Comparison of ENCODE assay signal across 1 cellular context in genomic region chr22:38728899-38729796, GRCh38.
A peak's percentile ranks its signal among the peaks of the same experiment; 100 is the strongest.
TF ChIP-seq lines count a peak whose summit lies in the region.

No MANE protein-coding gene starts in this region.

TF ChIP-seq in HepG2, 621 proteins besides CTCF, POLR2A, EP300 and RAD21 (continued from another document and continues in another):
- TF ChIP-seq HNF1B (CRISPR knock-in tag; IDR thresholded peaks at IDR 0.05) (no peak), HNF4A (CRISPR knock-in tag; IDR thresholded peaks at IDR 0.05) (peak; percentile 87), ZNF354B (CRISPR knock-in tag; IDR thresholded peaks at IDR 0.05) (no peak), ETV5 (CRISPR knock-in tag; IDR thresholded peaks at IDR 0.05; ENCODE audit: borderline replicate concordance) (peak; percentile 58; the same call in 1 of the 2 replicates), U2AF2 (IDR thresholded peaks at IDR 0.05; ENCODE audit: low read depth, low read length) (no peak), SRF (IDR thresholded peaks at IDR 0.05; ENCODE audit: low read depth, low read length) (peak; percentile 69; the same call in 1 of the 2 replicates), SIN3B (IDR thresholded peaks at IDR 0.05; ENCODE audit: low read length) (no peak), NR1H2 (CRISPR knock-in tag; IDR thresholded peaks at IDR 0.05; ENCODE audit: borderline replicate concordance, low read depth) (no peak), SCMH1 (CRISPR knock-in tag; IDR thresholded peaks at IDR 0.05; ENCODE audit: borderline replicate concordance) (no peak), REL (CRISPR knock-in tag; conservative IDR thresholded peaks at IDR 0.05) (no peak), ZNF607 (CRISPR knock-in tag; IDR thresholded peaks at IDR 0.05; ENCODE audit: borderline replicate concordance) (no peak), ZNF616 (CRISPR knock-in tag; IDR thresholded peaks at IDR 0.05; ENCODE audit: low read depth) (0 out of 2 replicates have a peak, but pooled peaks have one; percentile 38), ZNF7 (CRISPR knock-in tag; IDR thresholded peaks at IDR 0.05) (no peak), ZBTB39 (CRISPR knock-in tag; IDR thresholded peaks at IDR 0.05) (no peak), ZUFSP (CRISPR knock-in tag; IDR thresholded peaks at IDR 0.05; ENCODE audit: borderline replicate concordance) (no peak), ZBTB38 (CRISPR knock-in tag; IDR thresholded peaks at IDR 0.05) (peak; percentile 40; the same call in 1 of the 2 replicates), ZNF10 (CRISPR knock-in tag; IDR thresholded peaks at IDR 0.05; ENCODE audit: borderline replicate concordance, low read depth) (no peak), ZMYM3 (CRISPR knock-in tag; IDR thresholded peaks at IDR 0.05) (no peak), ZNF501 (CRISPR knock-in tag; IDR thresholded peaks at IDR 0.05) (no peak), THAP9 (CRISPR knock-in tag; IDR thresholded peaks at IDR 0.05; ENCODE audit: borderline replicate concordance) (peak; percentile 17; the same call in 1 of the 2 replicates), ELF4 (CRISPR knock-in tag; IDR thresholded peaks at IDR 0.05; ENCODE audit: borderline replicate concordance) (no peak), ZNF746 (CRISPR knock-in tag; IDR thresholded peaks at IDR 0.05) (no peak), PHB2 (IDR thresholded peaks at IDR 0.05; ENCODE audit: partially characterized antibody) (no peak), PBX2 (CRISPR knock-in tag; IDR thresholded peaks at IDR 0.05) (no peak), PLRG1 (conservative IDR thresholded peaks at IDR 0.05) (no peak), ZNF740 (CRISPR knock-in tag; IDR thresholded peaks at IDR 0.05) (no peak), PHF5A (CRISPR knock-in tag; IDR thresholded peaks at IDR 0.05; ENCODE audit: low read depth, unreplicated experiment) (no peak), ZNF138 (CRISPR knock-in tag; IDR thresholded peaks at IDR 0.05; ENCODE audit: low read depth) (no peak), TEAD2 (CRISPR knock-in tag; IDR thresholded peaks at IDR 0.05) (no peak), SP5 (CRISPR knock-in tag; IDR thresholded peaks at IDR 0.05; ENCODE audit: borderline replicate concordance, low read depth) (peak; percentile 29; the same call in 1 of the 2 replicates), SAP130 (CRISPR knock-in tag; IDR thresholded peaks at IDR 0.05; ENCODE audit: low read depth) (0 out of 2 replicates have a peak, but pooled peaks have one; percentile 24), ZNF670 (CRISPR knock-in tag; IDR thresholded peaks at IDR 0.05; ENCODE audit: borderline replicate concordance) (no peak)
- TF ChIP-seq, protein P1, sequence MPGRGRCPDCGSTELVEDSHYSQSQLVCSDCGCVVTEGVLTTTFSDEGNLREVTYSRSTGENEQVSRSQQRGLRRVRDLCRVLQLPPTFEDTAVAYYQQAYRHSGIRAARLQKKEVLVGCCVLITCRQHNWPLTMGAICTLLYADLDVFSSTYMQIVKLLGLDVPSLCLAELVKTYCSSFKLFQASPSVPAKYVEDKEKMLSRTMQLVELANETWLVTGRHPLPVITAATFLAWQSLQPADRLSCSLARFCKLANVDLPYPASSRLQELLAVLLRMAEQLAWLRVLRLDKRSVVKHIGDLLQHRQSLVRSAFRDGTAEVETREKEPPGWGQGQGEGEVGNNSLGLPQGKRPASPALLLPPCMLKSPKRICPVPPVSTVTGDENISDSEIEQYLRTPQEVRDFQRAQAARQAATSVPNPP (CRISPR knock-in tag; IDR thresholded peaks at IDR 0.05) = no peak
- TF ChIP-seq, protein P2, sequence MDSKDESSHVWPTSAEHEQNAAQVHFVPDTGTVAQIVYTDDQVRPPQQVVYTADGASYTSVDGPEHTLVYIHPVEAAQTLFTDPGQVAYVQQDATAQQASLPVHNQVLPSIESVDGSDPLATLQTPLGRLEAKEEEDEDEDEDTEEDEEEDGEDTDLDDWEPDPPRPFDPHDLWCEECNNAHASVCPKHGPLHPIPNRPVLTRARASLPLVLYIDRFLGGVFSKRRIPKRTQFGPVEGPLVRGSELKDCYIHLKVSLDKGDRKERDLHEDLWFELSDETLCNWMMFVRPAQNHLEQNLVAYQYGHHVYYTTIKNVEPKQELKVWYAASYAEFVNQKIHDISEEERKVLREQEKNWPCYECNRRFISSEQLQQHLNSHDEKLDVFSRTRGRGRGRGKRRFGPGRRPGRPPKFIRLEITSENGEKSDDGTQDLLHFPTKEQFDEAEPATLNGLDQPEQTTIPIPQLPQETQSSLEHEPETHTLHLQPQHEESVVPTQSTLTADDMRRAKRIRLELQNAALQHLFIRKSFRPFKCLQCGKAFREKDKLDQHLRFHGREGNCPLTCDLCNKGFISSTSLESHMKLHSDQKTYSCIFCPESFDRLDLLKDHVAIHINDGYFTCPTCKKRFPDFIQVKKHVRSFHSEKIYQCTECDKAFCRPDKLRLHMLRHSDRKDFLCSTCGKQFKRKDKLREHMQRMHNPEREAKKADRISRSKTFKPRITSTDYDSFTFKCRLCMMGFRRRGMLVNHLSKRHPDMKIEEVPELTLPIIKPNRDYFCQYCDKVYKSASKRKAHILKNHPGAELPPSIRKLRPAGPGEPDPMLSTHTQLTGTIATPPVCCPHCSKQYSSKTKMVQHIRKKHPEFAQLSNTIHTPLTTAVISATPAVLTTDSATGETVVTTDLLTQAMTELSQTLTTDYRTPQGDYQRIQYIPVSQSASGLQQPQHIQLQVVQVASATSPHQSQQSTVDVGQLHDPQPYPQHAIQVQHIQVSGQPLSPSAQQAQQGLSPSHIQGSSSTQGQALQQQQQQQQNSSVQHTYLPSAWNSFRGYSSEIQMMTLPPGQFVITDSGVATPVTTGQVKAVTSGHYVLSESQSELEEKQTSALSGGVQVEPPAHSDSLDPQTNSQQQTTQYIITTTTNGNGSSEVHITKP (CRISPR knock-in tag; IDR thresholded peaks at IDR 0.05; ENCODE audit: low read depth) = no peak
- TF ChIP-seq, protein P3, sequence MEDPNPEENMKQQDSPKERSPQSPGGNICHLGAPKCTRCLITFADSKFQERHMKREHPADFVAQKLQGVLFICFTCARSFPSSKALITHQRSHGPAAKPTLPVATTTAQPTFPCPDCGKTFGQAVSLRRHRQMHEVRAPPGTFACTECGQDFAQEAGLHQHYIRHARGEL (CRISPR knock-in tag; IDR thresholded peaks at IDR 0.05) = no peak
- TF ChIP-seq, protein P4, sequence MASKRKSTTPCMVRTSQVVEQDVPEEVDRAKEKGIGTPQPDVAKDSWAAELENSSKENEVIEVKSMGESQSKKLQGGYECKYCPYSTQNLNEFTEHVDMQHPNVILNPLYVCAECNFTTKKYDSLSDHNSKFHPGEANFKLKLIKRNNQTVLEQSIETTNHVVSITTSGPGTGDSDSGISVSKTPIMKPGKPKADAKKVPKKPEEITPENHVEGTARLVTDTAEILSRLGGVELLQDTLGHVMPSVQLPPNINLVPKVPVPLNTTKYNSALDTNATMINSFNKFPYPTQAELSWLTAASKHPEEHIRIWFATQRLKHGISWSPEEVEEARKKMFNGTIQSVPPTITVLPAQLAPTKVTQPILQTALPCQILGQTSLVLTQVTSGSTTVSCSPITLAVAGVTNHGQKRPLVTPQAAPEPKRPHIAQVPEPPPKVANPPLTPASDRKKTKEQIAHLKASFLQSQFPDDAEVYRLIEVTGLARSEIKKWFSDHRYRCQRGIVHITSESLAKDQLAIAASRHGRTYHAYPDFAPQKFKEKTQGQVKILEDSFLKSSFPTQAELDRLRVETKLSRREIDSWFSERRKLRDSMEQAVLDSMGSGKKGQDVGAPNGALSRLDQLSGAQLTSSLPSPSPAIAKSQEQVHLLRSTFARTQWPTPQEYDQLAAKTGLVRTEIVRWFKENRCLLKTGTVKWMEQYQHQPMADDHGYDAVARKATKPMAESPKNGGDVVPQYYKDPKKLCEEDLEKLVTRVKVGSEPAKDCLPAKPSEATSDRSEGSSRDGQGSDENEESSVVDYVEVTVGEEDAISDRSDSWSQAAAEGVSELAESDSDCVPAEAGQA (IDR thresholded peaks at IDR 0.05; ENCODE audit: low read depth) = no peak
- TF ChIP-seq, protein P4 (CRISPR knock-in tag; IDR thresholded peaks at IDR 0.05; ENCODE audit: borderline replicate concordance) = no peak
- TF ChIP-seq, protein P5, sequence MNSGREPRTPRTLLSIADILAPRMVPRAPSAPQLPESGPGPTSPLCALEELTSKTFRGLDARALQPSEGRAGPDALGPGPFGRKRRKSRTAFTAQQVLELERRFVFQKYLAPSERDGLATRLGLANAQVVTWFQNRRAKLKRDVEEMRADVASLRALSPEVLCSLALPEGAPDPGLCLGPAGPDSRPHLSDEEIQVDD (CRISPR knock-in tag; IDR thresholded peaks at IDR 0.05; ENCODE audit: borderline replicate concordance) = 0 out of 2 replicates have a peak, but pooled peaks have one; percentile 56
